10 cellular contexts compared by ENCODE assay signal in genomic region chr14:19485346-19485745, GRCh38. TPM values are rescaled to one million over a fixed set of nuclear protein-coding genes. Genes with fewer than 3 reads are reported as not detected.
DNase-seq lines count a peak whose midpoint lies in the region; ATAC-seq and TF ChIP-seq lines count a peak whose summit lies in the region.
"Not testable (repeated sequence)": the region's sequence is repeated elsewhere in the genome, so short reads cannot be mapped to it uniquely, and the experiment has no call there.
"Had no signal": no experiment of that assay in that cellular context is flagged by ENCODE, and none has a peak within 500 bp of the region (broad histone marks: within the 10 kb centered on the region; RNA-seq: fewer than 3 reads in every experiment).

No MANE protein-coding gene starts in this region.

- DNase-seq in RWPE2 (ENCODE audit: low spot score): peak; percentile 64
- DNase-seq in MCF 10A (ENCODE audit: unreplicated experiment): peak; percentile 0
- DNase-seq in esophagus muscularis mucosa (ENCODE audit: extremely low spot score): peak; percentile 81
- DNase-seq in right cardiac atrium: peak in 2 of 3 donors; percentile 10 to 11
- DNase-seq in lower lobe of right lung: peak; percentile 44
- peak; percentile 0 for DNase-seq in putamen (ENCODE audit: low spot score)
- DNase-seq in upper lobe of right lung: peak; percentile 51

- CTCF ChIA-PET in MCF 10A (lab: Yijun Ruan, JAX): not testable (repeated sequence)

- H3K27ac Mint-ChIP-seq in MCF 10A (ENCODE audit: low read depth, unreplicated experiment): not testable (repeated sequence)

- H3K4me3 Mint-ChIP-seq in MCF 10A (ENCODE audit: unreplicated experiment): not testable (repeated sequence)

- not testable (repeated sequence) for H3K9me3 ChIP-seq in RWPE2 (ENCODE audit: severe bottlenecking); esophagus muscularis mucosa; right cardiac atrium (ENCODE audit: control insufficient read depth, low read length); lower lobe of right lung; upper lobe of right lung

- H3K27me3 Mint-ChIP-seq in MCF 10A (ENCODE audit: insufficient read depth, unreplicated experiment): not testable (repeated sequence)

- H3K4me3 ChIP-seq in RWPE2 (ENCODE audit: severe bottlenecking); esophagus muscularis mucosa; right cardiac atrium (ENCODE audit: low read length); lower lobe of right lung; upper lobe of right lung: not testable (repeated sequence)

- not testable (repeated sequence) for H3K27ac ChIP-seq in RWPE2 (ENCODE audit: poor library complexity, severe bottlenecking); esophagus muscularis mucosa (replicated peaks in 1 of 4); right cardiac atrium (ENCODE audit: low read length); lower lobe of right lung; upper lobe of right lung

- H3K36me3 Mint-ChIP-seq in MCF 10A (ENCODE audit: insufficient read depth, unreplicated experiment): not testable (repeated sequence)

- WGBS in esophagus muscularis mucosa: 87% methylated on average over 4 of the region's 9 CpGs
- 84% methylated on average over 4 of the region's 9 CpGs for WGBS in right cardiac atrium

- H3K9me3 Mint-ChIP-seq in MCF 10A (ENCODE audit: unreplicated experiment): not testable (repeated sequence)

- TF ChIP-seq CTCF in RWPE2 (IDR thresholded peaks at IDR 0.05; ENCODE audit: poor library complexity, severe bottlenecking); MCF 10A (IDR thresholded peaks at IDR 0.05; ENCODE audit: unreplicated experiment); esophagus muscularis mucosa (IDR thresholded peaks at IDR 0.05); lower lobe of right lung (IDR thresholded peaks at IDR 0.05); upper lobe of right lung (IDR thresholded peaks at IDR 0.05): not testable (repeated sequence)

- TF ChIP-seq EP300 in esophagus muscularis mucosa (IDR thresholded peaks at IDR 0.05): not testable (repeated sequence)

- H3K36me3 ChIP-seq in RWPE2 (ENCODE audit: low read depth); esophagus muscularis mucosa; lower lobe of right lung; upper lobe of right lung: not testable (repeated sequence)

- not testable (repeated sequence) for BruUV-seq in MCF 10A (replicated peaks; lab: Mats Ljungman, UMichigan)

- not testable (repeated sequence) for TF ChIP-seq POLR2A in esophagus muscularis mucosa (IDR thresholded peaks at IDR 0.05; ENCODE audit: low read depth)

- H3K27me3 ChIP-seq in RWPE2 (ENCODE audit: insufficient read depth, poor library complexity, severe bottlenecking); esophagus muscularis mucosa; right cardiac atrium (ENCODE audit: control insufficient read depth, insufficient read depth); lower lobe of right lung (ENCODE audit: low read depth); upper lobe of right lung: not testable (repeated sequence)

- POLR2A ChIA-PET in MCF 10A (lab: Yijun Ruan, JAX): not testable (repeated sequence)

- H3K4me1 ChIP-seq in RWPE2 (ENCODE audit: insufficient read depth, poor library complexity, severe bottlenecking); esophagus muscularis mucosa; right cardiac atrium (ENCODE audit: control insufficient read depth, insufficient read depth, low read length); lower lobe of right lung; upper lobe of right lung: not testable (repeated sequence)

- intact Hi-C loops in MCF 10A (cut with micrococcal nuclease); esophagus muscularis mucosa (cut with DNase I); right cardiac atrium (cut with DNase I); lower lobe of right lung (cut with DNase I); upper lobe of right lung (cut with DNase I): not testable (repeated sequence)

- ATAC-seq in RWPE2 (ENCODE audit: low read depth): peak; percentile 25; the same call in 1 of the 3 replicates
- ATAC-seq in right cardiac atrium: peak; percentile 4 to 49
- peak; percentile 12 to 31 for ATAC-seq in lower lobe of right lung
- peak; percentile 19 for ATAC-seq in upper lobe of right lung

- H3K4me1 Mint-ChIP-seq in MCF 10A (ENCODE audit: insufficient read depth, unreplicated experiment): not testable (repeated sequence)

RNA-seq across cellular contexts. Expression of gene POTEG, which starts 51.2 kb away (rescaled TPM):
- total RNA-seq in MCF 10A (2022): not detected in 2 replicates
- not detected for total RNA-seq in esophagus muscularis mucosa
- total RNA-seq in right cardiac atrium: not detected
- not detected for polyA plus RNA-seq in right cardiac atrium
- not detected for total RNA-seq in lower lobe of right lung
- not detected for total RNA-seq in upper lobe of right lung
- total RNA-seq: CD8-positive, alpha-beta memory T cell had no signal
- polyA plus RNA-seq: AG04450; BJ; CD8-positive, alpha-beta memory T cell had no signal

Comparison
In these comparisons a context has a peak if more than half of its experiments do, and no peak if none do; other contexts are left out.
1. DNase-seq: peak in every context shown above with its lines; median percentile 81 in esophagus muscularis mucosa; 64 in RWPE2; 51 in upper lobe of right lung; 44 in lower lobe of right lung; 10 in right cardiac atrium; 0 in MCF 10A; 0 in putamen.